ENCODE assay signal across 2 cellular contexts in the genomic region with DNA sequence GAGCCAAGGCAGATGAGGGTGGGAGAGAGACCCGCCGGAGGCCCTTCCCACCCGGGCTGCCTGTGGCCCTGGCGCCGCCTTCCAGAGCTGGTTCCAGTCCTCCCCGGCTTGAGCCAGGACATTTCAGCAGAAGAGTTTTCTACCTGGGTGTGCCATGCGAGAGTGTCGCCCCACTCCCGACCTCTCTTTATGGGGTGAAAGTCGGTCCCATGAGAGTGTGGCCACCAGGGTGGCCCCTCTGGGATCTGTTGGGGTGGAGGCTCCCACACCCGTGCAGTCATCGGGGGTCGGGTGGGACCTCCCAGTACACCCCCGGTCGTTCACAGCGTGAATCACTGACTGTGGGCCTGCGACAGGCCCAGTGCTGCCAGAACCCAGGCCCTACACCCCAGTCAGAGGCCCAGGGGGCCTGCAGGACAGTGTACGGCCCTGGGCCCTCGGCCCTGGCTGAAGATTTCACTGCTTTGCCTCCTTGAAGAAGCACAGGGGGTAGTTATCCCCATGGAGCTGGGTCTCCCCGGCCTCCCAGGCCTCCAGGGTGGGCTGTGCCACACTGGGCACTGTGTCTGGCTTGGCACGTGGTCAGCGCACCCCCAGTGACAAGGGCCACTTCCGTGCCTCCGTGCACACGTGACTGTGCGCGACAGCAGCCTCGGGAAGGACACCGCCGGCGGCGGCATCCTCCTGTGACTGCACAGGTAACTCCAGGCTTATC.
TF ChIP-seq lines count a peak whose summit lies in the region.

No MANE protein-coding gene starts in this region.

TF ChIP-seq in endothelial cell of umbilical vein, 7 proteins besides CTCF, POLR2A, EP300 and RAD21:
- TF ChIP-seq GATA2 (IDR thresholded peaks at IDR 0.05; ENCODE audit: insufficient read depth, insufficient read length, low read depth, low read length): no peak
- no peak for TF ChIP-seq FOS (IDR thresholded peaks at IDR 0.05; ENCODE audit: borderline replicate concordance, insufficient read depth, low read length)
- no peak for TF ChIP-seq EZH2 (IDR thresholded peaks at IDR 0.05; ENCODE audit: borderline replicate concordance, low read depth, low read length, severe bottlenecking)
- TF ChIP-seq, protein P1, sequence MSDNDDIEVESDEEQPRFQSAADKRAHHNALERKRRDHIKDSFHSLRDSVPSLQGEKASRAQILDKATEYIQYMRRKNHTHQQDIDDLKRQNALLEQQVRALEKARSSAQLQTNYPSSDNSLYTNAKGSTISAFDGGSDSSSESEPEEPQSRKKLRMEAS (IDR thresholded peaks at IDR 0.05; ENCODE audit: insufficient read depth, insufficient read length): no peak
- no peak for TF ChIP-seq POLR2AphosphoS5 (IDR thresholded peaks at IDR 0.05; ENCODE audit: insufficient read depth, low read depth, low read length)
- TF ChIP-seq JUN (IDR thresholded peaks at IDR 0.05; ENCODE audit: borderline replicate concordance, insufficient read depth, insufficient read length, low read depth): no peak
- TF ChIP-seq MYC (IDR thresholded peaks at IDR 0.05; ENCODE audit: low read depth, low read length): no peak

TF ChIP-seq in SK-N-SH, 30 proteins besides CTCF, POLR2A, EP300 and RAD21 (continued from another document):
- TF ChIP-seq, protein P2, sequence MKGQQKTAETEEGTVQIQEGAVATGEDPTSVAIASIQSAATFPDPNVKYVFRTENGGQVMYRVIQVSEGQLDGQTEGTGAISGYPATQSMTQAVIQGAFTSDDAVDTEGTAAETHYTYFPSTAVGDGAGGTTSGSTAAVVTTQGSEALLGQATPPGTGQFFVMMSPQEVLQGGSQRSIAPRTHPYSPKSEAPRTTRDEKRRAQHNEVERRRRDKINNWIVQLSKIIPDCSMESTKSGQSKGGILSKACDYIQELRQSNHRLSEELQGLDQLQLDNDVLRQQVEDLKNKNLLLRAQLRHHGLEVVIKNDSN (IDR thresholded peaks at IDR 0.05; ENCODE audit: borderline replicate concordance, low read depth): no peak
- TF ChIP-seq EZH2phosphoT487 (IDR thresholded peaks at IDR 0.05; ENCODE audit: borderline replicate concordance, low read depth) (no peak), NFIC (IDR thresholded peaks at IDR 0.05; ENCODE audit: borderline replicate concordance) (no peak)
